8 cellular contexts compared by ENCODE assay signal in the genomic region with DNA sequence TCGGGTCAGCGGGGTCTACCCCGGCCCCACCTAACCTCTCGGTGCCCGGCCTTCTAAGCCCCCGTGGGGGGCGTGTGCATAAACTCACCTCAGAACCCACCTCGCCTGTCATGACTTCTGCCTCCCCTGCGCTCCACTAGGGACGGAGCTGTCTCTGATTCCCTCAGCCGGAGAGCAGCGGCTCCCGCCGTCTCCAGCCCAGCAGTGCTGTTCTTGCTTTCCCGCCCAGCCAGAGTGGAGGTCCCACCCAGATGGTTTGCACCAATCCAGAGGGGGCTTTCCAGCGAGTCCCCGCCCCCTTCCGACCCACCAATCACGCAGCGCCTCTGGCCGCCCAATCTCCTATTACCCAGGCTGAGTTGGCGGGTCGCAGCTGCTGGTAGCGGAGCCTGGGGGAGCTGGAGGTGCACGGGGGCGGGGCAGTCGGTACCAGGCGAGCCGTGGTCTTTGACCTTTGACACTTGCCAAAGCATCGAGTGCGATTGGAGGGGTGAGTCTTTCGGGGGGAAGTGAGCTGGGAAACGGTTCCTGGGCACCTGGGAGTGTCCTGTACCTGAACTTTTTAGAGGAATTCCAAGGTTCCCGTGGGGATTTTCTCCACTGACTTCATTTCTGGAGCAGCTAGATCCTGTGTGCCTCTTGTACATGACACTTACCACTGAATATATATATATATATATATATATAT.
A peak's percentile ranks its signal among the peaks of the same experiment; 100 is the strongest.
DNase-seq lines count a peak whose midpoint lies in the region; FAIRE-seq and TF ChIP-seq lines count a peak whose summit lies in the region.

A gene (minus strand): TSS at position 220 of the 688 bp plus-strand sequence. CDS start 108 bp downstream, at position 112.

- TF ChIP-seq CTCF in Loucy (conservative IDR thresholded peaks at IDR 0.05; ENCODE audit: low read length): no peak; the same call in 1 of the 2 replicates
- no peak for TF ChIP-seq CTCF in fibroblast of pulmonary artery (IDR thresholded peaks at IDR 0.05; ENCODE audit: low read length, missing control alignments)
- no peak for TF ChIP-seq CTCF in nephron (IDR thresholded peaks at IDR 0.05; ENCODE audit: unreplicated experiment in 3 of 3)

- H2AFZ ChIP-seq in Loucy (ENCODE audit: low read length): peak within 1 kb of the TSS; percentile 97

- no peaks in the 10 kb centered on the region for H3K27me3 ChIP-seq in Loucy (ENCODE audit: insufficient read depth, low read length, poor library complexity, severe bottlenecking)

- peaks cover 14% of the 10 kb centered on the region for H4K20me1 ChIP-seq in Loucy (ENCODE audit: insufficient read depth, low read length, poor library complexity, severe bottlenecking)

- peaks cover 20% of the 10 kb centered on the region for H3K4me1 ChIP-seq in Loucy (ENCODE audit: insufficient read depth, low read length, poor library complexity, severe bottlenecking)

- H3K4me3 Mint-ChIP-seq in nephron: peak within 1 kb of the TSS; percentile 95 to 97 (median 97)
- H3K4me3 Mint-ChIP-seq in stimulated activated naive CD8-positive, alpha-beta T cell treated with anti-CD3 and anti-CD28 coated beads, Interleukin-15, Interleukin-2, amounts not matched to agents 100 ng/mL and 50 ng/mL, for 24 hours: peak within 1 kb of the TSS; percentile 93

- no peaks in the 10 kb centered on the region for H3K27me3 Mint-ChIP-seq in nephron (ENCODE audit: low read depth)
- H3K27me3 Mint-ChIP-seq in stimulated activated naive CD8-positive, alpha-beta T cell treated with anti-CD3 and anti-CD28 coated beads, Interleukin-15, Interleukin-2, amounts not matched to agents 100 ng/mL and 50 ng/mL, for 24 hours: no peaks in the 10 kb centered on the region

- H3K79me2 ChIP-seq in Loucy (ENCODE audit: insufficient read depth, low read length): peaks cover 33% of the 10 kb centered on the region

- peak; percentile 97 for DNase-seq in EL
- peak; percentile 97 for DNase-seq in H54 (ENCODE audit: insufficient read length, low spot score)
- peak; percentile 92 for DNase-seq in activated T-helper 9 cell treated with anti-CD3 and anti-CD28 coated beads, Interleukin-2, amount 50 U/mL, for 16 hours (ENCODE audit: low read depth)
- DNase-seq in fibroblast of pulmonary artery (ENCODE audit: low read depth): peak; percentile 95

- H3K4me3 ChIP-seq in Loucy (ENCODE audit: low read length, poor library complexity, severe bottlenecking): peak within 1 kb of the TSS; percentile 95
- peak within 1 kb of the TSS; percentile 78 for H3K4me3 ChIP-seq in fibroblast of pulmonary artery (replicated peaks; ENCODE audit: low read depth, low read length)

- H3K36me3 ChIP-seq in Loucy (ENCODE audit: insufficient read depth, low read length): no peaks in the 10 kb centered on the region

- H3F3A ChIP-seq in Loucy (ENCODE audit: low read depth): peaks cover 3% of the 10 kb centered on the region

- H3K27ac Mint-ChIP-seq in nephron: peak within 1 kb of the TSS; percentile 76 to 95 (median 88)
- peak within 1 kb of the TSS; percentile 97 for H3K27ac Mint-ChIP-seq in stimulated activated naive CD8-positive, alpha-beta T cell treated with anti-CD3 and anti-CD28 coated beads, Interleukin-15, Interleukin-2, amounts not matched to agents 100 ng/mL and 50 ng/mL, for 24 hours

- TF ChIP-seq POLR2A in H54 (IDR thresholded peaks at IDR 0.05; ENCODE audit: low read depth, low read length) (peak; percentile 86), Raji (IDR thresholded peaks at IDR 0.05; ENCODE audit: insufficient read depth, low read depth, low read length) (peak; percentile 94)

- peak within 1 kb of the TSS; percentile 83 for H3K9ac ChIP-seq in Loucy (ENCODE audit: low read depth, low read length, poor library complexity, severe bottlenecking)

- H3K4me1 Mint-ChIP-seq in nephron: peaks cover 8% of the 10 kb centered on the region
- H3K4me1 Mint-ChIP-seq in stimulated activated naive CD8-positive, alpha-beta T cell treated with anti-CD3 and anti-CD28 coated beads, Interleukin-15, Interleukin-2, amounts not matched to agents 100 ng/mL and 50 ng/mL, for 24 hours (ENCODE audit: low read depth): peaks cover 15% of the 10 kb centered on the region

- H3K4me2 ChIP-seq in Loucy (ENCODE audit: low read depth, low read length, poor library complexity, severe bottlenecking): peak within 1 kb of the TSS; percentile 70

- no peaks in the 10 kb centered on the region for H3K9me3 ChIP-seq in Loucy (ENCODE audit: insufficient read depth, low read depth, low read length)

- no peaks in the 10 kb centered on the region for H3K9me2 ChIP-seq in Loucy (replicated peaks; ENCODE audit: low read depth, low read length)

- peak; percentile 75 for FAIRE-seq in H54 (lab: Jason Lieb, UNC)

- no peaks in the 10 kb centered on the region for H3K9me3 Mint-ChIP-seq in nephron
- H3K9me3 Mint-ChIP-seq in stimulated activated naive CD8-positive, alpha-beta T cell treated with anti-CD3 and anti-CD28 coated beads, Interleukin-15, Interleukin-2, amounts not matched to agents 100 ng/mL and 50 ng/mL, for 24 hours: no peaks in the 10 kb centered on the region

- H3K36me3 Mint-ChIP-seq in nephron (ENCODE audit: low read depth): no peaks in the 10 kb centered on the region
- peaks cover 18% of the 10 kb centered on the region for H3K36me3 Mint-ChIP-seq in stimulated activated naive CD8-positive, alpha-beta T cell treated with anti-CD3 and anti-CD28 coated beads, Interleukin-15, Interleukin-2, amounts not matched to agents 100 ng/mL and 50 ng/mL, for 24 hours (ENCODE audit: low read depth)

Comparison
In these comparisons a context has a peak if more than half of its experiments do, and no peak if none do; other contexts are left out.
1. Peak in every context shown above with its lines: DNase-seq and H3K4me3 ChIP-seq.